29 cellular contexts compared by ENCODE assay signal in genomic region chr10:50679149-50679548, GRCh38.
"Had no signal": no experiment of that assay in that cellular context is flagged by ENCODE, and none has a peak within 500 bp of the region (broad histone marks: within the 10 kb centered on the region; RNA-seq: fewer than 3 reads in every experiment).

No MANE protein-coding gene starts in this region.

- H3K9me3 ChIP-seq: ascending aorta, SJCRH30 had no signal

- H3K27me3 Mint-ChIP-seq: activated CD4-positive, alpha-beta T cell treated with anti-CD3 and anti-CD28 coated beads for 36 hours; activated CD4-positive, alpha-beta T cell treated with anti-CD3 and anti-CD28 coated beads, Interleukin-2, amount 10 ng/mL, durations not matched to agents 7 days and 5 days; activated naive CD4-positive, alpha-beta T cell treated with anti-CD3 and anti-CD28 coated beads, Interleukin-2, amount 50 U/mL, for 24 hours; activated T-cell treated with anti-CD3 and anti-CD28 coated beads, Interleukin-2, amount 50 U/mL, for 24 hours had no signal

- H3K4me3 ChIP-seq: ascending aorta, cardiac muscle cell, SJCRH30, SK-N-MC had no signal

- H3K9me3 Mint-ChIP-seq: activated CD4-positive, alpha-beta T cell treated with anti-CD3 and anti-CD28 coated beads, Interleukin-2, amount 10 ng/mL, durations not matched to agents 7 days and 5 days; activated naive CD4-positive, alpha-beta T cell treated with anti-CD3 and anti-CD28 coated beads, Interleukin-2, amount 50 U/mL, for 24 hours; activated naive CD8-positive, alpha-beta T cell treated with anti-CD3 and anti-CD28 coated beads, Interleukin-2, amount 10 ng/mL, durations not matched to agents 7 days and 5 days; activated T-cell treated with anti-CD3 and anti-CD28 coated beads, Interleukin-2, amount 50 U/mL, for 24 hours; activated T-helper 2 cell treated with anti-CD3 and anti-CD28 coated beads, Interferon-gamma antibody, Interleukin-2, Interleukin-4, amounts not matched to agents 10 μg/mL and 5 μg/mL and 100 μg/mL, durations not matched to agents 14 hours and 24 hours and 36 hours had no signal

- ATAC-seq: activated CD4-positive, alpha-beta T cell treated with anti-CD3 and anti-CD28 coated beads for 36 hours; activated CD8-positive, alpha-beta T cell treated with anti-CD3 and anti-CD28 coated beads, Interleukin-2, amount 10 ng/mL, durations not matched to agents 7 days and 5 days had no signal

- H3K27me3 ChIP-seq: ascending aorta, cardiac muscle cell, SJCRH30 had no signal

- H3K4me3 Mint-ChIP-seq: activated CD4-positive, alpha-beta T cell treated with anti-CD3 and anti-CD28 coated beads for 36 hours; activated CD4-positive, alpha-beta T cell treated with anti-CD3 and anti-CD28 coated beads, Interleukin-2, amount 10 ng/mL, durations not matched to agents 7 days and 5 days; activated CD8-positive, alpha-beta T cell treated with anti-CD3 and anti-CD28 coated beads, Interleukin-2, amount 10 ng/mL, durations not matched to agents 7 days and 5 days; activated naive CD4-positive, alpha-beta T cell treated with anti-CD3 and anti-CD28 coated beads, Interleukin-2, amount 50 U/mL, for 24 hours; activated naive CD8-positive, alpha-beta T cell treated with anti-CD3 and anti-CD28 coated beads, Interleukin-2, amount 10 ng/mL, durations not matched to agents 7 days and 5 days; activated T-cell treated with anti-CD3 and anti-CD28 coated beads, Interleukin-2, amount 50 U/mL, for 24 hours had no signal

- H3K4me1 Mint-ChIP-seq: activated CD4-positive, alpha-beta T cell treated with anti-CD3 and anti-CD28 coated beads for 36 hours; activated CD4-positive, alpha-beta T cell treated with anti-CD3 and anti-CD28 coated beads, Interleukin-2, amount 10 ng/mL, durations not matched to agents 7 days and 5 days; activated naive CD4-positive, alpha-beta T cell treated with anti-CD3 and anti-CD28 coated beads, Interleukin-2, amount 50 U/mL, for 24 hours; activated naive CD8-positive, alpha-beta T cell treated with anti-CD3 and anti-CD28 coated beads, Interleukin-2, amount 10 ng/mL, durations not matched to agents 7 days and 5 days had no signal

- H3K27ac Mint-ChIP-seq: activated CD4-positive, alpha-beta T cell treated with anti-CD3 and anti-CD28 coated beads for 36 hours; activated CD4-positive, alpha-beta T cell treated with anti-CD3 and anti-CD28 coated beads, Interleukin-2, amount 10 ng/mL, durations not matched to agents 7 days and 5 days; activated CD8-positive, alpha-beta T cell treated with anti-CD3 and anti-CD28 coated beads, Interleukin-2, amount 10 ng/mL, durations not matched to agents 7 days and 5 days; activated naive CD4-positive, alpha-beta T cell treated with anti-CD3 and anti-CD28 coated beads, Interleukin-2, amount 50 U/mL, for 24 hours; activated naive CD8-positive, alpha-beta T cell treated with anti-CD3 and anti-CD28 coated beads, Interleukin-2, amount 10 ng/mL, durations not matched to agents 7 days and 5 days; activated T-cell treated with anti-CD3 and anti-CD28 coated beads, Interleukin-2, amount 50 U/mL, for 24 hours; activated T-helper 2 cell treated with anti-CD3 and anti-CD28 coated beads, Interferon-gamma antibody, Interleukin-2, Interleukin-4, amounts not matched to agents 10 μg/mL and 5 μg/mL and 100 μg/mL, durations not matched to agents 14 hours and 24 hours and 36 hours had no signal

- DNase-seq: activated CD4-positive, alpha-beta T cell treated with anti-CD3 and anti-CD28 coated beads for 36 hours; activated CD4-positive, alpha-beta T cell treated with anti-CD3 and anti-CD28 coated beads, Interleukin-2, amount 10 ng/mL, durations not matched to agents 7 days and 5 days; activated CD4-positive, alpha-beta T cell treated with anti-CD3 and anti-CD28 coated beads, Interleukin-2, amount 50 U/mL, for 48 hours; activated CD8-positive, alpha-beta T cell treated with anti-CD3 and anti-CD28 coated beads, Interleukin-2, amount 10 ng/mL, durations not matched to agents 7 days and 5 days; activated gamma-delta T cell; activated naive CD4-positive, alpha-beta T cell treated with Interleukin-2 at 50 U/mL for 16 hours; activated naive CD8-positive, alpha-beta T cell treated with anti-CD3 and anti-CD28 coated beads, Interleukin-2, amount 10 ng/mL, durations not matched to agents 7 days and 5 days; activated T-cell treated with anti-CD3 and anti-CD28 coated beads, Interleukin-2, amount 50 U/mL, for 24 hours; amygdala; NCI-H1092 treated with DMSO at 0.1 percent for 48 hours; NCI-H1417; NCI-H146; NCI-H187; NCI-H2029 treated with DMSO at 0.1 percent for 48 hours; NCI-H2107; NCI-H2171; NCI-H510A; NCI-H526; NCI-H748 treated with DMSO at 0.1 percent for 48 hours; NK-92 treated with Interleukin-12 subunit alpha and Interleukin-12 subunit beta, amount 100 ng/mL, for 24 hours; SHP77; SJCRH30; T1000; WERI-Rb-1 had no signal

- H3K27ac ChIP-seq: ascending aorta, cardiac muscle cell, SJCRH30, SK-N-MC, WERI-Rb-1 had no signal

- H3K36me3 ChIP-seq: ascending aorta, cardiac muscle cell, SJCRH30, WERI-Rb-1 had no signal

- H3K36me3 Mint-ChIP-seq: activated naive CD4-positive, alpha-beta T cell treated with anti-CD3 and anti-CD28 coated beads, Interleukin-2, amount 50 U/mL, for 24 hours; activated naive CD8-positive, alpha-beta T cell treated with anti-CD3 and anti-CD28 coated beads, Interleukin-2, amount 10 ng/mL, durations not matched to agents 7 days and 5 days had no signal

- H3K4me1 ChIP-seq: ascending aorta, SJCRH30 had no signal
